ENCODE assay signal across 8 cellular contexts in the genomic region with DNA sequence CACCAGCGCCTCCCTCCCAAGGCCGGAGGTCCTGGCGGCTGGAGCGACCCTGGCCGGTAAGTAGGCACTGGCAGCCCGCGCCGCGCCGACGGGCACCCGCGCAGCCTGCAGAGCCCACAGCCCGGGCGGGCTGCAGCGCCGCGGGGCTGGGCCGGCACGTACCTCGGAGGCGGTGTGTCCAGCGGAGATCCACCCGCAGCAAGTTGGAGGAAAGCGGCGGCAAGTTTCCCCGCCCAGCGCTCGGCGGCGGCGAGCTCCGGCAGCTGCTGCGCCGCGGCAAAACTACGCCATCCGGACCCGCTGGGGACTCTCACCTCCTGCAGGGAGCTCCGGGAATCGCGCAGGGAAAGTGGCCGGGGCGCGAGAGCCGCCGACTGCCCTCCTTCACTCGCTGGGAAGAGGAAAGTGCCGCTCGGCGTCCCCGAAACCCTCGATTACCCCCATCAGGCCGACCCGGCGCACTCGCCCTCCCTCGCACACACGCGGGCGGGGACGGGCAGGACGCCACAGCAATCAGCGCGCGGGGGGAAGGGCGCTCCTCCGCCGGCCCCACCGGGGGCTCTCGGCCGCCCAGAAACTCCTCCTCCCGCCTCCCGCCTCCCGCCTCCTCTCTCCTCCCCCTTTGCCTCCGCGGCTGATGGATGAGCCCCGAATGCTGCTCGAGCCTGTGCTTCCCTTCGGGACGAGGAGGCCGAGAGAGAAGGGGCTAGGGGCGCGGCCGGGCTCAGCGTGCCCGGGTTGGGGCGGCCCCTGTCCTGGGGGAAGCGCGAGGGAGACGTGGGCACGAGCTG. TPM values are rescaled to one million over a fixed set of nuclear protein-coding genes. Genes with fewer than 3 reads are reported as not detected.
DNase-seq lines count a peak whose midpoint lies in the region; ATAC-seq and TF ChIP-seq lines count a peak whose summit lies in the region.

A gene (minus strand): TSS at position 436 of the 791 bp plus-strand sequence. CDS start 24,620 bp downstream, outside the sequence.

- WGBS in lung, 2 donors = 0 to 1% methylated on average over 67 to 92 of the region's 92 CpGs

- H3K4me3 ChIP-seq in lung = peak within 1 kb of the TSS; percentile 94

- no peaks in the 10 kb centered on the region for H3K27me3 ChIP-seq in lung (ENCODE audit: control insufficient read depth, insufficient read depth)

- peak within 1 kb of the TSS; percentile 95 to 98 for H3K27ac ChIP-seq in lung (ENCODE audit: low read depth in 1 of 2, low read length in 1 of 2)

- H3K36me3 ChIP-seq in lung (ENCODE audit: control insufficient read depth in 2 of 2, insufficient read depth in 2 of 2, low read length in 2 of 2) = no peaks in the 10 kb centered on the region

- TF ChIP-seq CTCF in lung (IDR thresholded peaks at IDR 0.05; ENCODE audit: control extremely low read depth, extremely low read depth) = no peak

- ATAC-seq in GM18907 (IDR thresholded peaks at IDR 0.05; ENCODE audit: unreplicated experiment) (peak; percentile 74), HG03175 (IDR thresholded peaks at IDR 0.05; ENCODE audit: unreplicated experiment) (peak; percentile 68), lung (ENCODE audit: insufficient read depth, low FRiP score) (peak; percentile 89)

- peak; percentile 96 for DNase-seq in AG08396 (ENCODE audit: low spot score)
- DNase-seq in NCI-H526 (lab: John Stamatoyannopoulos, UW) = peak; percentile 86 to 97
- DNase-seq in activated CD8-positive, alpha-beta memory T cell treated with anti-CD3 and anti-CD28 coated beads for 1 hour (ENCODE audit: extremely low read depth in 1 of 2, low read depth in 1 of 2) = peak; percentile 55 to 72
- DNase-seq in ecto neural progenitor cell (ENCODE audit: low spot score) = peak; percentile 91
- peak; percentile 89 for DNase-seq in lung (ENCODE audit: low spot score)
- peak; percentile 48 to 79 (median 63) for DNase-seq in stimulated activated CD4-positive, alpha-beta T cell treated with anti-CD3 and anti-CD28 coated beads, TNF-alpha, amount 100 ng/mL, for 24 hours (ENCODE audit: low read depth in 3 of 3)

- H3K9me3 ChIP-seq in lung (ENCODE audit: control insufficient read depth in 2 of 2, insufficient read depth in 1 of 2, low read length in 1 of 2) = peaks cover 0 to 2% of the 10 kb centered on the region in 2 donors

- H3K4me1 ChIP-seq in lung (ENCODE audit: control insufficient read depth in 2 of 2, insufficient read depth in 2 of 2, low read length in 2 of 2) = peaks cover 0 to 2% of the 10 kb centered on the region in 2 donors

RNA-seq across cellular contexts. Expression of the gene that starts here (rescaled TPM):
- 10 to 100 TPM; 39.3 to 99.6 TPM for total RNA-seq in lung
- 10 to 100 TPM; 13.1 to 13.8 TPM for polyA plus RNA-seq in lung

Comparison
In these comparisons a context has a peak if more than half of its experiments do, and no peak if none do; other contexts are left out.
1. Peak in every context shown above with its lines: DNase-seq, ATAC-seq, H3K4me3 ChIP-seq and H3K27ac ChIP-seq.